11 cellular contexts compared by ENCODE assay signal in genomic region chr20:45359069-45359405, GRCh38. TPM values are rescaled to one million over a fixed set of nuclear protein-coding genes. Genes with fewer than 3 reads are reported as not detected.
DNase-seq lines count a peak whose midpoint lies in the region; ATAC-seq lines count a peak whose summit lies in the region.
"Had no signal": no experiment of that assay in that cellular context is flagged by ENCODE, and none has a peak within 500 bp of the region (broad histone marks: within the 10 kb centered on the region; RNA-seq: fewer than 3 reads in every experiment).

No MANE protein-coding gene starts in this region.

- H3K4me3 ChIP-seq in subcutaneous abdominal adipose tissue (ENCODE audit: low read depth in 1 of 5, low read length in 5 of 5) = no peak overlapping the region

- peak overlapping the region; percentile 85 for H3K27ac ChIP-seq in cingulate gyrus (ENCODE audit: low read depth, low read length)
- H3K27ac ChIP-seq in subcutaneous abdominal adipose tissue (ENCODE audit: low read depth, low read length) = peak overlapping the region; percentile 69
- H3K27ac ChIP-seq: VCaP had no signal

- DNase-seq in MV-4-11 (lab: John Stamatoyannopoulos, UW) (peak; percentile 23), left lobe of liver (ENCODE audit: low spot score) (peak; percentile 90), superior temporal gyrus (ENCODE audit: extremely low spot score) (no peak)
- DNase-seq in stimulated activated CD4-positive, alpha-beta T cell treated with anti-CD3 and anti-CD28 coated beads, Interleukin-2, amount 100 ng/mL, for 24 hours = no peak
- no peak for DNase-seq in activated CD4-positive, CD25-positive, alpha-beta regulatory T cell (lab: John Stamatoyannopoulos, UW)
- DNase-seq in activated CD8-positive, alpha-beta memory T cell treated with anti-CD3 and anti-CD28 coated beads, Interleukin-2, amount 50 U/mL, for 4 hours = no peak
- DNase-seq: activated naive CD4-positive, alpha-beta T cell treated with anti-CD3 and anti-CD28 coated beads for 36 hours; CD4-positive, alpha-beta memory T cell had no signal

- peaks cover 13 to 42% (median 36%) of the 10 kb centered on the region in 5 donors for H3K4me1 ChIP-seq in subcutaneous abdominal adipose tissue (ENCODE audit: control insufficient read depth in 5 of 5, insufficient read depth in 5 of 5, low read length in 5 of 5)

- H3K9ac ChIP-seq in subcutaneous abdominal adipose tissue (ENCODE audit: low read length in 5 of 5) = peak overlapping the region in 1 of 5 donors; percentile 56

- no peaks in the 10 kb centered on the region for H3K9me3 ChIP-seq in subcutaneous abdominal adipose tissue (ENCODE audit: control insufficient read depth in 5 of 5, low read length in 5 of 5)

- H3K27me3 ChIP-seq in subcutaneous abdominal adipose tissue (ENCODE audit: control insufficient read depth in 5 of 5, insufficient read depth in 4 of 5, low read length in 5 of 5) = no peaks in the 10 kb centered on the region

- no peak for ATAC-seq in left lobe of liver

- no peaks in the 10 kb centered on the region for H3K36me3 ChIP-seq in subcutaneous abdominal adipose tissue (ENCODE audit: control insufficient read depth in 5 of 5, insufficient read depth in 5 of 5, low read length in 5 of 5)

RNA-seq across cellular contexts. Expression of gene SYS1, which starts 3.9 kb away (rescaled TPM):
- total RNA-seq in left lobe of liver = 16.9 TPM

RNA-seq across cellular contexts. Expression of gene SDC4, which starts 10.8 kb away (rescaled TPM):
- total RNA-seq in left lobe of liver = 89.3 TPM

RNA-seq across cellular contexts. Expression of gene TP53TG5, which starts 19.1 kb away (rescaled TPM):
- total RNA-seq in left lobe of liver = not detected

RNA-seq across cellular contexts. Expression of gene DBNDD2, which starts 49.1 kb away (rescaled TPM):
- total RNA-seq in left lobe of liver = 2.9 TPM

RNA-seq across cellular contexts. Expression of gene MATN4, which starts 50.9 kb away (rescaled TPM):
- not detected for total RNA-seq in left lobe of liver
- total RNA-seq: CD4-positive, alpha-beta memory T cell had no signal

Comparison
In these comparisons a context has a peak if more than half of its experiments do, and no peak if none do; other contexts are left out.
1. DNase-seq: peak in MV-4-11 (single experiment) and left lobe of liver (single experiment); none in stimulated activated CD4-positive, alpha-beta T cell treated with anti-CD3 and anti-CD28 coated beads, Interleukin-2, amount 100 ng/mL, for 24 hours (0 of 2), activated CD4-positive, CD25-positive, alpha-beta regulatory T cell (0 of 4), superior temporal gyrus (single experiment) and activated CD8-positive, alpha-beta memory T cell treated with anti-CD3 and anti-CD28 coated beads, Interleukin-2, amount 50 U/mL, for 4 hours (single experiment).